Comparison of ENCODE assay signal across 20 cellular contexts in genomic region chr16:56265184-56265583, GRCh38.
DNase-seq lines count a peak whose midpoint lies in the region; ATAC-seq and TF ChIP-seq lines count a peak whose summit lies in the region.
"Had no signal": no experiment of that assay in that cellular context is flagged by ENCODE, and none has a peak within 500 bp of the region (broad histone marks: within the 10 kb centered on the region; RNA-seq: fewer than 3 reads in every experiment).

No MANE protein-coding gene starts in this region.

- 85% methylated on average over 4 of the region's 4 CpGs for WGBS in right cardiac atrium
- 72 to 94% methylated on average over 3 to 4 of the region's 4 CpGs for WGBS in transverse colon (ENCODE audit: low coverage in 1 of 2), 2 donors

- H3K27me3 ChIP-seq in right cardiac atrium (ENCODE audit: control insufficient read depth, insufficient read depth) (no peaks in the 10 kb centered on the region), dorsolateral prefrontal cortex (no peaks in the 10 kb centered on the region), transverse colon (no peaks in the 10 kb centered on the region)

- H3K4me1 Mint-ChIP-seq in nephron = peaks cover 34% of the 10 kb centered on the region

- DNase-seq in right cardiac atrium (no peak), cardiac septum (ENCODE audit: low spot score) (no peak), dorsolateral prefrontal cortex (no peak), transverse colon (no peak), erythroblast (lab: John Stamatoyannopoulos, UW) (no peak)
- DNase-seq: CD4-positive, CD25-positive, alpha-beta regulatory T cell; DMS79 treated with DMSO at 0.1 percent for 48 hours; GF-D8; GM23248; KG1; NCI-H1092; NCI-H2107; NCI-H226; NCI-H69; NK-92 treated with Interleukin-12 subunit alpha and Interleukin-12 subunit beta, amount 100 ng/mL, for 24 hours; OCI-M1 had no signal

- peaks cover 17% of the 10 kb centered on the region for H3K27me3 Mint-ChIP-seq in nephron (ENCODE audit: low read depth)

- H3K4me3 Mint-ChIP-seq in nephron = no peak overlapping the region
- H3K4me3 Mint-ChIP-seq: CD4-positive, CD25-positive, alpha-beta regulatory T cell had no signal

- H3K4me3 ChIP-seq in right cardiac atrium (ENCODE audit: low read length) = no peak overlapping the region
- H3K4me3 ChIP-seq in dorsolateral prefrontal cortex = no peak overlapping the region
- H3K4me3 ChIP-seq in transverse colon = no peak overlapping the region
- H3K4me3 ChIP-seq: A549, GM23248 had no signal

- H3K9me3 Mint-ChIP-seq in nephron = no peaks in the 10 kb centered on the region
- H3K9me3 Mint-ChIP-seq: CD4-positive, CD25-positive, alpha-beta regulatory T cell had no signal

- no peaks in the 10 kb centered on the region for H3K36me3 ChIP-seq in transverse colon

- in situ Hi-C loops in transverse colon (cut with MboI; ENCODE audit: low pct_ligation_motif_present in 1 of 4, low pct_unique_long_range_greater_than_20kb in 1 of 4, low sequenced_read_pairs in 3 of 4) = no loop called here

- no peaks in the 10 kb centered on the region for H3K9me3 ChIP-seq in right cardiac atrium (ENCODE audit: control insufficient read depth, low read length)
- H3K9me3 ChIP-seq in transverse colon = no peaks in the 10 kb centered on the region
- H3K9me3 ChIP-seq: A549 had no signal

- intact Hi-C loops in right cardiac atrium (cut with DNase I) (loop anchor here in 1 of 4 donors (10.0 kb wide), 1 partner anchor 70 kb away; the partner anchor contains the start of gene GNAO1), cardiac septum (cut with DNase I) (no loop called here), dorsolateral prefrontal cortex (cut with DNase I) (loop anchor here (2.0 to 5.0 kb wide), 2 partner anchors 37 to 54 kb away; no protein-coding TSS in a partner anchor), transverse colon (cut with DNase I; ENCODE audit: low total_unique reads) (loop anchor here (5.0 kb wide), 1 partner anchor 73 kb away; the partner anchor contains the start of gene GNAO1)

- no peak for TF ChIP-seq POLR2A in transverse colon (IDR thresholded peaks at IDR 0.05)
- TF ChIP-seq POLR2A in erythroblast (IDR thresholded peaks at IDR 0.05; ENCODE audit: low read length) = no peak

- H3K27ac ChIP-seq in right cardiac atrium (ENCODE audit: low read length) (peak overlapping the region; percentile 92), dorsolateral prefrontal cortex (peak overlapping the region; percentile 87 to 100 (median 97)), transverse colon (peak overlapping the region; percentile 20 to 89 (median 55))
- H3K27ac ChIP-seq: A549, GM23248 had no signal

- peak overlapping the region in 2 of 3 experiments; percentile 49 to 78 for H3K27ac Mint-ChIP-seq in nephron
- H3K27ac Mint-ChIP-seq: CD4-positive, CD25-positive, alpha-beta regulatory T cell had no signal

- TF ChIP-seq EP300 in transverse colon (IDR thresholded peaks at IDR 0.05; ENCODE audit: low read depth) = no peak

- ATAC-seq in right cardiac atrium (no peak), HG02840 (IDR thresholded peaks at IDR 0.05; ENCODE audit: low FRiP score, unreplicated experiment) (no peak), HG02970 (IDR thresholded peaks at IDR 0.05; ENCODE audit: low FRiP score, unreplicated experiment) (no peak)
- ATAC-seq: A549 had no signal

- no peaks in the 10 kb centered on the region for H3K36me3 Mint-ChIP-seq in nephron (ENCODE audit: low read depth)
- H3K36me3 Mint-ChIP-seq: CD4-positive, CD25-positive, alpha-beta regulatory T cell had no signal

- H3K4me1 ChIP-seq in right cardiac atrium (ENCODE audit: control insufficient read depth, insufficient read depth, low read length) = peaks cover 38% of the 10 kb centered on the region
- peaks cover 0 to 38% (median 8%) of the 10 kb centered on the region in 4 donors for H3K4me1 ChIP-seq in transverse colon
- H3K4me1 ChIP-seq: A549 had no signal

- TF ChIP-seq CTCF in dorsolateral prefrontal cortex (IDR thresholded peaks at IDR 0.05 in 54 of 56, conservative IDR thresholded peaks at IDR 0.05 in 2 of 56; ENCODE audit: low read depth in 1 of 56, partially characterized antibody in 56 of 56) (no peak), nephron (IDR thresholded peaks at IDR 0.05; ENCODE audit: unreplicated experiment in 3 of 3) (no peak), transverse colon (IDR thresholded peaks at IDR 0.05) (no peak)
